Comparison of ENCODE assay signal across 23 cellular contexts in the genomic region with DNA sequence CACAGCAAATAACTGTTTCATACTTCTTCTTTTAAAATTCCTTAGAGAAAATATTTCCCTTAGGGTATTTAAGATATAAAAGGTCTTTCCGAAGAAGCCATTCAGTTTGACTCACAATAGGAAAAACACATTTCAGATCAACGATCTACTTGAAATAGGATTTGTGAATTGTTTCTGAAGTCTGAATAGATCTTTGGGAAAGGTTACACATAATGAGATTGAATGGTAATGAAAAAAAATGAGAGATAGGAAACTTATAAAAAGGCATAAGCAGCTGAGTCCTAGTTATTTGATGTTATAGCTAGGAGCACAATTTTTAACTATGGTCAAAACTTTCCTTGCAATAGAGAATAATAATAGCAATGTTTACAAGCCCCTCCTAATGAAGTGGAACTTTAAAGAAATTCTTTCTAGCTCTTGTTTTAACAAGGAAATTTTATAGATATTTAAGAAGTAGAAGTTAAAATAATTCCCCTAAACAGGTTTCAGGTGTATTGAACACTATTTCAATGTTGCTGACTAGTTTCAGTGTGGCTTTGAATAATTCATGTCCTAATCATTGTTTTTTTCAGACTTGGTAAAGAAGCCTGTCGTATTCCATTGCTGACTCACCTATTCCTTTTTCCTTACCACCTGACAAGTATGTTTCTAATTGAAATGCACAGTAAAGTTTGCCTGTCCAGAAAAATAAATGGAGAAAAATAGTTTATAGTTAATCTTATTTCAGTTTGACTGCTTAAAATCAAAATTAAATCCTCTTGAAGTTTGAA.
"Had no signal": no experiment of that assay in that cellular context is flagged by ENCODE, and none has a peak within 500 bp of the region (broad histone marks: within the 10 kb centered on the region; RNA-seq: fewer than 3 reads in every experiment).

No MANE protein-coding gene starts in this region.

- H3K9me3 ChIP-seq: esophagus muscularis mucosa, lower lobe of right lung, pancreas, right lobe of liver, suprapubic skin, transverse colon, upper lobe of right lung, uterus had no signal

- H3K27ac ChIP-seq: dorsolateral prefrontal cortex, esophagus muscularis mucosa, heart right ventricle, lower lobe of right lung, pancreas, right lobe of liver, suprapubic skin, transverse colon, upper lobe of right lung, uterus had no signal

- ATAC-seq: heart right ventricle; left ventricle myocardium superior; lower lobe of right lung; natural killer cell; pancreas; right lobe of liver; stimulated activated naive CD8-positive, alpha-beta T cell treated with anti-CD3 and anti-CD28 coated beads, Interleukin-15, amount 100 ng/mL, for 72 hours; upper lobe of right lung had no signal

- H3K4me1 Mint-ChIP-seq: natural killer cell; stimulated activated naive CD8-positive, alpha-beta T cell treated with anti-CD3 and anti-CD28 coated beads, Interleukin-15, amount 100 ng/mL, for 72 hours had no signal

- H3K27me3 ChIP-seq: dorsolateral prefrontal cortex, esophagus muscularis mucosa, heart right ventricle, pancreas, right lobe of liver, suprapubic skin, transverse colon, upper lobe of right lung, uterus had no signal

- H3K27ac Mint-ChIP-seq: natural killer cell; stimulated activated naive CD8-positive, alpha-beta T cell treated with anti-CD3 and anti-CD28 coated beads, Interleukin-15, amount 100 ng/mL, for 72 hours had no signal

- H3K4me3 ChIP-seq: dorsolateral prefrontal cortex, esophagus muscularis mucosa, heart right ventricle, lower lobe of right lung, pancreas, right lobe of liver, suprapubic skin, transverse colon, upper lobe of right lung, uterus had no signal

- H3K36me3 ChIP-seq: esophagus muscularis mucosa, heart right ventricle, lower lobe of right lung, pancreas, right lobe of liver, suprapubic skin, transverse colon, upper lobe of right lung, uterus had no signal

- DNase-seq: dorsolateral prefrontal cortex; effector CD4-positive, alpha-beta T cell; foreskin melanocyte; glutamatergic neuron; heart right ventricle; hippocampal formation; kidney glomerular epithelial cell; left ventricle myocardium superior; lower lobe of right lung; natural killer cell; occipital lobe; pancreas; right lobe of liver; small intestine; stimulated activated CD4-positive, alpha-beta T cell treated with anti-CD3 and anti-CD28 coated beads, Interleukin-15, amount 100 ng/mL, for 24 hours; stimulated activated CD4-positive, alpha-beta T cell treated with anti-CD3 and anti-CD28 coated beads, Interleukin-2, amount 100 ng/mL, for 48 hours; stimulated activated naive CD4-positive, alpha-beta T cell; stimulated activated naive CD8-positive, alpha-beta T cell treated with anti-CD3 and anti-CD28 coated beads, Interleukin-15, amount 100 ng/mL, for 72 hours; transverse colon; upper lobe of right lung; uterus had no signal

- H3K27me3 Mint-ChIP-seq: stimulated activated naive CD8-positive, alpha-beta T cell treated with anti-CD3 and anti-CD28 coated beads, Interleukin-15, amount 100 ng/mL, for 72 hours had no signal

- H3K4me1 ChIP-seq: esophagus muscularis mucosa, heart right ventricle, lower lobe of right lung, pancreas, right lobe of liver, suprapubic skin, transverse colon, upper lobe of right lung, uterus had no signal

- H3K36me3 Mint-ChIP-seq: natural killer cell had no signal

- H3K4me3 Mint-ChIP-seq: natural killer cell; stimulated activated naive CD8-positive, alpha-beta T cell treated with anti-CD3 and anti-CD28 coated beads, Interleukin-15, amount 100 ng/mL, for 72 hours had no signal
